In the genomic region with DNA sequence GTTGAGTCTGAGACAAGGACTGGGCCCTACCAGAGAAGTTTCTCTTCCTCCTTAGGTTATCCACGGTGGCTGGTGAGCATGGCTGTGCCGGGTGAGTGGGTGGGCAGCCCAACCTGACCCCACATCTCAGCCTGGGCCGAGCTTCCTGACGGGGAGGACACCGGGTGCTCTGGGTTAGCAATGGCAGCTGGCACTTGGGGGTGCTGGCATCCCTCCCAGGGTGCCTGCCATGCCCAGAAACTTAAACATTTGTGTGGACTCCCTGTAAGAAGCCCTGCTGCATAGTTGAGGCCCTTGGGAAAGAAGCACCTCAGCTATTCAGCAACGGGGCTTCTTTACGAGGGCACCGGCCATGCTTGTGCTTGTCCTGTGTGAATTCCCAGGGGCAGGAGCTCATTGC, we compare ENCODE assay signal across 17 cellular contexts. TPM values are rescaled to one million over a fixed set of nuclear protein-coding genes. Genes with fewer than 3 reads are reported as not detected.
DNase-seq lines count a peak whose midpoint lies in the region; ATAC-seq, FAIRE-seq and TF ChIP-seq lines count a peak whose summit lies in the region.
"Had no signal": no experiment of that assay in that cellular context is flagged by ENCODE, and none has a peak within 500 bp of the region (broad histone marks: within the 10 kb centered on the region; RNA-seq: fewer than 3 reads in every experiment).

No MANE protein-coding gene starts in this region.

- SMC1A ChIA-PET in GM12878 (lab: Charles Lee; ENCODE audit: uncharacterized antibody, unreplicated experiment): interaction anchor here (1.0 kb wide), 1 partner anchor 19 kb away, joined by 3 read pairs; no protein-coding TSS in a partner anchor

- intact Hi-C loops in GM12878 (cut with micrococcal nuclease; ENCODE audit: unreplicated experiment): no loop called here

- H3K4me3 Mint-ChIP-seq in HFFc6: 0 out of 2 replicates have a peak overlapping the region, but pooled peaks have one; percentile 64
- H3K4me3 Mint-ChIP-seq in stimulated activated memory B cell treated with anti-CD40 and anti-IgM and Interleukin-4, amounts not matched to agents 10 μg/mL and 1 μg/mL and 100 μg/mL, for 72 hours: no peak overlapping the region
- no peak overlapping the region for H3K4me3 Mint-ChIP-seq in natural killer cell treated with Interleukin-12 subunit alpha and Interleukin-12 subunit beta and Interleukin-15 and Interleukin-18, amount 100 ng/mL, for 72 hours
- H3K4me3 Mint-ChIP-seq: activated CD8-positive, alpha-beta T cell treated with anti-CD3 and anti-CD28 coated beads for 36 hours; CD4-positive, alpha-beta memory T cell; IgD-negative memory B cell had no signal

- peak overlapping the region; percentile 67 for H2BK5ac ChIP-seq in mesenchymal stem cell (ENCODE audit: low read depth, low read length, poor library complexity, severe bottlenecking)

- TF ChIP-seq POLR2A in GM12878 (IDR thresholded peaks at IDR 0.05; ENCODE audit: low read depth, low read length): no peak

- peaks cover 78% of the 10 kb centered on the region for H3K4me1 Mint-ChIP-seq in HFFc6 (ENCODE audit: low read depth)
- H3K4me1 Mint-ChIP-seq in stimulated activated memory B cell treated with anti-CD40 and anti-IgM and Interleukin-4, amounts not matched to agents 10 μg/mL and 1 μg/mL and 100 μg/mL, for 72 hours: peaks cover 26% of the 10 kb centered on the region
- peaks cover 0 to 4% of the 10 kb centered on the region in 2 donors for H3K4me1 Mint-ChIP-seq in natural killer cell treated with Interleukin-12 subunit alpha and Interleukin-12 subunit beta and Interleukin-15 and Interleukin-18, amount 100 ng/mL, for 72 hours (ENCODE audit: low read depth in 2 of 2)
- H3K4me1 Mint-ChIP-seq: CD4-positive, alpha-beta memory T cell had no signal

- peak overlapping the region; percentile 19 to 90 for H3K4ac ChIP-seq in mesenchymal stem cell (ENCODE audit: low read depth in 1 of 2, low read length in 2 of 2)

- peak overlapping the region; percentile 95 for H3K27ac Mint-ChIP-seq in HFFc6
- no peak overlapping the region for H3K27ac Mint-ChIP-seq in stimulated activated memory B cell treated with anti-CD40 and anti-IgM and Interleukin-4, amounts not matched to agents 10 μg/mL and 1 μg/mL and 100 μg/mL, for 72 hours
- no peak overlapping the region for H3K27ac Mint-ChIP-seq in natural killer cell treated with Interleukin-12 subunit alpha and Interleukin-12 subunit beta and Interleukin-15 and Interleukin-18, amount 100 ng/mL, for 72 hours
- H3K27ac Mint-ChIP-seq: activated CD8-positive, alpha-beta T cell treated with anti-CD3 and anti-CD28 coated beads for 36 hours; IgD-negative memory B cell had no signal

- peaks cover 5% of the 10 kb centered on the region for H3K36me3 Mint-ChIP-seq in HFFc6 (ENCODE audit: low read depth)
- H3K36me3 Mint-ChIP-seq in stimulated activated memory B cell treated with anti-CD40 and anti-IgM and Interleukin-4, amounts not matched to agents 10 μg/mL and 1 μg/mL and 100 μg/mL, for 72 hours: no peaks in the 10 kb centered on the region
- no peaks in the 10 kb centered on the region for H3K36me3 Mint-ChIP-seq in natural killer cell treated with Interleukin-12 subunit alpha and Interleukin-12 subunit beta and Interleukin-15 and Interleukin-18, amount 100 ng/mL, for 72 hours
- H3K36me3 Mint-ChIP-seq: CD4-positive, alpha-beta memory T cell; IgD-negative memory B cell had no signal

- ATAC-seq in GM12878: peak; percentile 33
- peak; percentile 78 for ATAC-seq in stimulated activated memory B cell treated with anti-CD40 and anti-IgM and Interleukin-4, amounts not matched to agents 10 μg/mL and 1 μg/mL and 100 μg/mL, for 72 hours
- no peak for ATAC-seq in natural killer cell treated with Interleukin-12 subunit alpha and Interleukin-12 subunit beta and Interleukin-15 and Interleukin-18, amount 100 ng/mL, for 72 hours
- ATAC-seq: activated CD8-positive, alpha-beta T cell treated with anti-CD3 and anti-CD28 coated beads for 36 hours; esophagus mucosa had no signal

- H3K79me2 ChIP-seq in GM12878 (ENCODE audit: control insufficient read depth, insufficient read depth, low read length): no peaks in the 10 kb centered on the region

- no peak overlapping the region for H3K27ac ChIP-seq in GM12878 (ENCODE audit: control insufficient read depth, insufficient read depth)
- peak overlapping the region; percentile 91 for H3K27ac ChIP-seq in mesenchymal stem cell (ENCODE audit: low read length, poor library complexity, severe bottlenecking)

- CTCF ChIA-PET in GM12878 (lab: Yijun Ruan, JAX): interaction anchor here (0.6 to 1.9 kb wide), 2 partner anchors 172 to 613 kb away, joined by 3 to 6 read pairs; no protein-coding TSS in a partner anchor

- peak overlapping the region; percentile 89 for H4K8ac ChIP-seq in mesenchymal stem cell (ENCODE audit: low read length)

- H3K36me3 ChIP-seq in GM12878 (ENCODE audit: control insufficient read depth in 2 of 2, insufficient read depth in 2 of 2, low read length in 1 of 2) (no peaks in the 10 kb centered on the region), mesenchymal stem cell (ENCODE audit: control insufficient read depth in 1 of 2, insufficient read depth in 2 of 2, low read depth in 1 of 2, low read length in 2 of 2) (no peaks in the 10 kb centered on the region)

- H3K4me3 ChIP-seq in GM12878 (no peak overlapping the region), mesenchymal stem cell (ENCODE audit: insufficient read depth in 1 of 2, low read depth in 1 of 2, low read length in 2 of 2) (peak overlapping the region in 1 of 2 experiments; percentile 61)

- WGBS in GM12878 (ENCODE audit: insufficient coverage, insufficient replicate concordance, low lambda C conversion rate, missing lambda C conversion rate): 35% methylated on average over 8 of the region's 8 CpGs
- WGBS in mesenchymal stem cell: 83% methylated on average over 8 of the region's 8 CpGs

- peak overlapping the region; percentile 88 to 98 for H2BK12ac ChIP-seq in mesenchymal stem cell (ENCODE audit: low read length in 2 of 2)

- TF ChIP-seq EP300 in GM12878 (IDR thresholded peaks at IDR 0.05; ENCODE audit: borderline replicate concordance in 1 of 2, control insufficient read depth in 1 of 2, low read depth in 2 of 2, low read length in 2 of 2): no peak

- H2BK120ac ChIP-seq in mesenchymal stem cell (ENCODE audit: low read depth, low read length): peak overlapping the region; percentile 69

- H3K9me3 ChIP-seq in GM12878 (replicated peaks; ENCODE audit: control insufficient read depth, insufficient read depth, low read length) (no peaks in the 10 kb centered on the region), mesenchymal stem cell (ENCODE audit: control insufficient read depth, low read length) (no peaks in the 10 kb centered on the region)

- H2AFZ ChIP-seq in GM12878 (ENCODE audit: control insufficient read depth, low read depth, low read length) (no peak overlapping the region), mesenchymal stem cell (ENCODE audit: low read depth, low read length) (no peak overlapping the region)

- H4K20me1 ChIP-seq in GM12878 (ENCODE audit: control insufficient read depth, insufficient read depth): 0 out of 2 replicates have a peak, but pooled peaks cover 1% of the 10 kb centered on the region

- POLR2A ChIA-PET in GM12878 (lab: Charles Lee): no interaction called here

- TF ChIP-seq RAD21 in GM12878 (IDR thresholded peaks at IDR 0.05; ENCODE audit: insufficient read depth, low read depth, low read length): no peak

- H3K79me1 ChIP-seq in mesenchymal stem cell (replicated peaks; ENCODE audit: low read length, poor library complexity, severe bottlenecking): peaks cover 2% of the 10 kb centered on the region

- H3K4me1 ChIP-seq in GM12878 (ENCODE audit: control insufficient read depth, insufficient read depth, low read length) (no peaks in the 10 kb centered on the region), mesenchymal stem cell (ENCODE audit: control insufficient read depth, insufficient read depth, low read depth, low read length) (peaks cover 28% of the 10 kb centered on the region)

- RAD21 ChIA-PET in GM12878 (lab: Charles Lee; ENCODE audit: unreplicated experiment): interaction anchor here (1.5 kb wide), 1 partner anchor 173 kb away, joined by 3 read pairs; no protein-coding TSS in a partner anchor

- peak overlapping the region in 1 of 2 experiments; percentile 34 for H3K23ac ChIP-seq in mesenchymal stem cell (ENCODE audit: low read length in 2 of 2)

- FAIRE-seq in GM12878 (lab: Jason Lieb, UNC): no peak
- FAIRE-seq: GM18507 had no signal

- TF ChIP-seq CTCF in HFFc6 (IDR thresholded peaks at IDR 0.05) (no peak), GM12878 (IDR thresholded peaks at IDR 0.05 in 2 of 3, conservative IDR thresholded peaks at IDR 0.05 in 1 of 3; ENCODE audit: control insufficient read depth in 2 of 3, extremely low read depth in 1 of 3, insufficient read depth in 1 of 3, low read depth in 3 of 3, low read length in 3 of 3) (no peak)

- peak overlapping the region; percentile 96 for H4K91ac ChIP-seq in mesenchymal stem cell (ENCODE audit: low read length)

- H3K27me3 Mint-ChIP-seq in HFFc6 (ENCODE audit: insufficient read depth): no peaks in the 10 kb centered on the region; the same call in 1 of the 2 replicates
- H3K27me3 Mint-ChIP-seq in stimulated activated memory B cell treated with anti-CD40 and anti-IgM and Interleukin-4, amounts not matched to agents 10 μg/mL and 1 μg/mL and 100 μg/mL, for 72 hours: peaks cover 40% of the 10 kb centered on the region
- H3K27me3 Mint-ChIP-seq in natural killer cell treated with Interleukin-12 subunit alpha and Interleukin-12 subunit beta and Interleukin-15 and Interleukin-18, amount 100 ng/mL, for 72 hours: peaks cover 0 to 13% of the 10 kb centered on the region in 2 donors

- H3K4me2 ChIP-seq in GM12878 (ENCODE audit: control insufficient read depth, insufficient read depth): no peak overlapping the region
- H3K4me2 ChIP-seq in mesenchymal stem cell (ENCODE audit: low read length, poor library complexity, severe bottlenecking): no peak overlapping the region

- H3K14ac ChIP-seq in mesenchymal stem cell (ENCODE audit: low read length in 2 of 2): peak overlapping the region in 1 of 2 experiments; percentile 82

- DNase-seq in HFFc6 (no peak), GM12878 (ENCODE audit: low read depth, low spot score) (no peak), mesenchymal stem cell (no peak), Ammon's horn (ENCODE audit: low spot score) (no peak), 8988T (no peak)
- no peak for DNase-seq in activated CD4-positive, CD25-positive, alpha-beta regulatory T cell (lab: John Stamatoyannopoulos, UW)
- DNase-seq in natural killer cell treated with Interleukin-12 subunit alpha and Interleukin-12 subunit beta and Interleukin-15 and Interleukin-18, amount 100 ng/mL, for 72 hours (ENCODE audit: low spot score): no peak
- DNase-seq: activated CD8-positive, alpha-beta T cell treated with anti-CD3 and anti-CD28 coated beads for 36 hours; activated gamma-delta T cell; CD4-positive, alpha-beta memory T cell; GDM1; NCI-H146; RPMI8226 had no signal

- H2AK5ac ChIP-seq in mesenchymal stem cell (ENCODE audit: low read length, severe bottlenecking): peak overlapping the region; percentile 98

- H2BK15ac ChIP-seq in mesenchymal stem cell (ENCODE audit: low read depth, poor library complexity, severe bottlenecking): peak overlapping the region; percentile 87

- peak overlapping the region; percentile 71 to 95 for H3K18ac ChIP-seq in mesenchymal stem cell (ENCODE audit: low read depth in 1 of 2, low read length in 2 of 2)

- H3K9ac ChIP-seq in GM12878 (ENCODE audit: control insufficient read depth, insufficient read depth, low read length) (no peak overlapping the region), mesenchymal stem cell (ENCODE audit: low read length) (peak overlapping the region; percentile 85)

- in situ Hi-C loops in GM12878 (cut with MboI): no loop called here

- H3K9me3 Mint-ChIP-seq in HFFc6: no peaks in the 10 kb centered on the region
- H3K9me3 Mint-ChIP-seq in stimulated activated memory B cell treated with anti-CD40 and anti-IgM and Interleukin-4, amounts not matched to agents 10 μg/mL and 1 μg/mL and 100 μg/mL, for 72 hours: no peaks in the 10 kb centered on the region
- H3K9me3 Mint-ChIP-seq in natural killer cell treated with Interleukin-12 subunit alpha and Interleukin-12 subunit beta and Interleukin-15 and Interleukin-18, amount 100 ng/mL, for 72 hours: no peaks in the 10 kb centered on the region
- H3K9me3 Mint-ChIP-seq: activated CD8-positive, alpha-beta T cell treated with anti-CD3 and anti-CD28 coated beads for 36 hours had no signal

- H3K27me3 ChIP-seq in GM12878 (replicated peaks in 1 of 2; ENCODE audit: control insufficient read depth in 2 of 2, insufficient read depth in 2 of 2, low read length in 1 of 2): no peaks in the 10 kb centered on the region; a peak in 2 of 4 replicates
- no peaks in the 10 kb centered on the region for H3K27me3 ChIP-seq in mesenchymal stem cell (ENCODE audit: control insufficient read depth in 1 of 2, insufficient read depth in 1 of 2, low read length in 2 of 2)

- BruUV-seq in GM12878 (replicated peaks; lab: Mats Ljungman, UMichigan): no TSS peak

RNA-seq across cellular contexts. Expression of gene MEDAG, which starts 33.9 kb away (rescaled TPM):
- under 1 TPM in 3 of 6 experiments, not detected in 3; 0.11 to 0.40 (median 0.33) TPM for total RNA-seq in HFFc6 (2021; fragmentation: NEBNext Ultra II Directional; extraction: Animal tissue kit (Norgen Biotek cat#: 25700))
- total RNA-seq in GM12878 (2013; cell fraction: nucleolus; rRNA removed): not detected in 2 replicates
- total RNA-seq in GM12878 (2014; rRNA removed) (not detected in 2 replicates), GM12878 (2014; rRNA removed; fragmentation: Illumina TruSeq; extraction: Trizol) (not detected in 2 replicates), GM12878 (2021) (not detected in 2 replicates)
- not detected for polyA plus RNA-seq in GM12878 (2011; ENCODE audit: low read depth)
- polyA plus RNA-seq in GM12878 (2011; rRNA removed) (0.03 TPM in 1 of 2 replicates, not detected in the other), GM12878 (2014; fragmentation: Illumina TruSeq; extraction: Trizol) (not detected in 2 replicates), GM12878 (2014; fragmentation: Nextera tagmentation; extraction: Ambion mirVana) (not detected), GM12878 (2014; rRNA removed) (not detected in 2 replicates), GM12878 (2016; fragmentation: Nextera tagmentation; extraction: Ambion mirVana) (not detected)
- not detected in 2 replicates for polyA plus RNA-seq in GM12878 (2011; cell fraction: cytosol; rRNA removed)
- polyA plus RNA-seq in GM12878 (2011; cell fraction: nucleus; rRNA removed): not detected in 2 replicates
- polyA plus RNA-seq in GM12878 (2012): not detected in 2 replicates
- polyA minus RNA-seq in GM12878 (2011; rRNA and poly(A)+ RNA removed): not detected in 2 replicates
- polyA minus RNA-seq in GM12878 (2011; cell fraction: cytosol; rRNA and poly(A)+ RNA removed): not detected in 2 replicates
- not detected in 2 replicates for polyA minus RNA-seq in GM12878 (2011; cell fraction: nucleus; rRNA and poly(A)+ RNA removed)
- 1.5 TPM for polyA plus RNA-seq in mesenchymal stem cell (2013, experiment 1 of 2)
- polyA plus RNA-seq in mesenchymal stem cell (2013, experiment 2 of 2): 1.6 TPM
- total RNA-seq in natural killer cell treated with Interleukin-12 subunit alpha and Interleukin-12 subunit beta and Interleukin-15 and Interleukin-18, amount 100 ng/mL, for 72 hours: under 1 TPM in 1 of 2 donors, not detected in 1; 0.14 TPM
- total RNA-seq: activated CD8-positive, alpha-beta T cell treated with anti-CD3 and anti-CD28 coated beads for 36 hours; CD4-positive, alpha-beta memory T cell had no signal
- polyA plus RNA-seq: IgD-negative memory B cell had no signal

Comparison
In these comparisons a context has a peak if more than half of its experiments do, and no peak if none do; other contexts are left out.
1. ATAC-seq: peak in GM12878 (single experiment) and stimulated activated memory B cell treated with anti-CD40 and anti-IgM and Interleukin-4, amounts not matched to agents 10 μg/mL and 1 μg/mL and 100 μg/mL, for 72 hours (single experiment); none in natural killer cell treated with Interleukin-12 subunit alpha and Interleukin-12 subunit beta and Interleukin-15 and Interleukin-18, amount 100 ng/mL, for 72 hours (0 of 2).